Comparison of ENCODE assay signal across 15 cellular contexts in the genomic region with DNA sequence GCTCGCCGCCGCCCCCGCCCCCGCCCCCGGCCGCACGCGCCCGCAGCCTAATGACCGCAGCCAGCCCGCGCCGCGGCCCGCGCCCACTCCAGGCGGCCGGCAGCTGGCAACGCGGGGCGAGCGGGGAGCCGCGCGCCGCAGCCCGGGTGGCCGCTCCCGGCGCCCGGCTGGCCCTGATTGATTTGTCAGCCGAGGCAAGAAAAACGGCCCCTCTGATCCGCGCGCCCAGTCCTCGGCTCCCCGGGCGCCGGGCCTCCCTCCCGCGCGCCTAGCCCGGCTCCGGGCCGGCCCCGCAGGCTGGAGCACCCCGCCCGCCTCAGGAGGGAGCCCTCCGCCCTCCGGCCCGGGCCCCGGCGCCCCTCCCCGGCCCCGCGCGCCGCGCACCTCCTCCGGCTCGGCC. TPM values are rescaled to one million over a fixed set of nuclear protein-coding genes. Genes with fewer than 3 reads are reported as not detected.
DNase-seq lines count a peak whose midpoint lies in the region; ATAC-seq and TF ChIP-seq lines count a peak whose summit lies in the region.
"Had no signal": no experiment of that assay in that cellular context is flagged by ENCODE, and none has a peak within 500 bp of the region (broad histone marks: within the 10 kb centered on the region; RNA-seq: fewer than 3 reads in every experiment).

No MANE protein-coding gene starts in this region.

- H2AK5ac ChIP-seq in trophoblast cell (ENCODE audit: low read length): no peak overlapping the region

- H3K79me1 ChIP-seq in trophoblast cell (ENCODE audit: low read length): no peaks in the 10 kb centered on the region

- no peak for TF ChIP-seq POLR2A in breast epithelium (IDR thresholded peaks at IDR 0.05)

- no peaks in the 10 kb centered on the region for H3K36me3 ChIP-seq in H7 (replicated peaks; ENCODE audit: control insufficient read depth, insufficient read depth, low read length)
- H3K36me3 ChIP-seq in breast epithelium: no peaks in the 10 kb centered on the region
- no peaks in the 10 kb centered on the region for H3K36me3 ChIP-seq in trophoblast cell (ENCODE audit: control insufficient read depth in 1 of 2, insufficient read depth in 2 of 2, low read length in 2 of 2)
- H3K36me3 ChIP-seq: tibial nerve had no signal

- H3K4me1 ChIP-seq in breast epithelium (peaks cover 0 to 8% of the 10 kb centered on the region in 2 donors), trophoblast cell (ENCODE audit: control insufficient read depth in 1 of 2, insufficient read depth in 2 of 2, low read length in 2 of 2) (peaks cover 0 to 4% of the 10 kb centered on the region in 2 experiments)

- no peak overlapping the region for H3K9ac ChIP-seq in trophoblast cell (ENCODE audit: low read length)

- DNase-seq in NCI-H1417 (lab: John Stamatoyannopoulos, UW) (peak in 2 of 3 experiments; percentile 58 to 70), NCI-H1417 treated with DMSO at 0.1 percent for 48 hours (lab: John Stamatoyannopoulos, UW) (no peak), H7 (peak; percentile 83), breast epithelium (ENCODE audit: low spot score in 2 of 2) (no peak), trophoblast cell (peak in 1 of 2 donors; percentile 37), Kasumi-1 (lab: John Stamatoyannopoulos, UW) (no peak), HuH-7 (ENCODE audit: low spot score) (no peak)
- DNase-seq: activated T-cell treated with anti-CD3 and anti-CD28 coated beads, Interleukin-2, amount 50 U/mL, for 1 hour; amygdala; effector CD8-positive, alpha-beta T cell; left cardiac atrium; NCI-H187 treated with DMSO at 0.1 percent for 48 hours had no signal

- H3K18ac ChIP-seq in trophoblast cell (ENCODE audit: low read length): no peak overlapping the region

- no peaks in the 10 kb centered on the region for H3K79me2 ChIP-seq in trophoblast cell (ENCODE audit: control insufficient read depth, insufficient read depth, low read length, poor library complexity)

- no peak for TF ChIP-seq CTCF in breast epithelium (IDR thresholded peaks at IDR 0.05)

- H3K4me3 ChIP-seq in H7 (ENCODE audit: insufficient read depth, low read depth, low read length): no peak overlapping the region
- H3K4me3 ChIP-seq in breast epithelium: peak overlapping the region in 2 of 3 donors; percentile 26 to 62
- no peak overlapping the region for H3K4me3 ChIP-seq in trophoblast cell (ENCODE audit: low read depth, low read length)
- H3K4me3 ChIP-seq: SK-N-MC had no signal

- H3K14ac ChIP-seq in trophoblast cell (ENCODE audit: low read length): no peak overlapping the region

- peak overlapping the region; percentile 55 for H3K4me2 ChIP-seq in trophoblast cell (ENCODE audit: low read length)

- intact Hi-C loops in breast epithelium (cut with DNase I; ENCODE audit: low total_unique reads): no loop called here

- H3K23ac ChIP-seq in trophoblast cell (ENCODE audit: low read length): no peak overlapping the region

- ATAC-seq in GM18517 (IDR thresholded peaks at IDR 0.05; ENCODE audit: unreplicated experiment): no peak

- no peak overlapping the region for H2BK5ac ChIP-seq in trophoblast cell (ENCODE audit: low read depth, low read length, poor library complexity)

- no peak overlapping the region for H4K12ac ChIP-seq in trophoblast cell (ENCODE audit: low read depth, low read length)

- H3K9me3 ChIP-seq in breast epithelium (no peaks in the 10 kb centered on the region), trophoblast cell (ENCODE audit: insufficient read depth, low read depth, low read length) (peaks cover 10% of the 10 kb centered on the region)
- H3K9me3 ChIP-seq: tibial nerve had no signal

- H2AFZ ChIP-seq in trophoblast cell (ENCODE audit: insufficient read depth, low read length, poor library complexity): no peak overlapping the region

- WGBS in trophoblast cell (ENCODE audit: extremely low coverage, insufficient coverage, insufficient read length): no CpG with 5 or more reads among the region's 63 CpGs

- H3K4ac ChIP-seq in trophoblast cell (ENCODE audit: low read depth, low read length): no peak overlapping the region

- H3K27me3 ChIP-seq in H7 (ENCODE audit: control insufficient read depth, insufficient read depth, low read length) (peaks cover 93% of the 10 kb centered on the region), breast epithelium (peaks cover 4 to 87% of the 10 kb centered on the region in 2 donors), trophoblast cell (ENCODE audit: insufficient read depth, low read length) (peaks cover 85% of the 10 kb centered on the region)

- no peak overlapping the region for H4K8ac ChIP-seq in trophoblast cell (ENCODE audit: low read depth, low read length)

- H2BK120ac ChIP-seq in trophoblast cell (ENCODE audit: insufficient read depth, low read length, poor library complexity): no peak overlapping the region

- no peak overlapping the region for H2BK12ac ChIP-seq in trophoblast cell (ENCODE audit: low read length)

- H4K91ac ChIP-seq in trophoblast cell (ENCODE audit: low read depth, low read length): no peak overlapping the region

- H3K27ac ChIP-seq in breast epithelium (no peak overlapping the region), trophoblast cell (ENCODE audit: low read depth, low read length) (no peak overlapping the region)
- H3K27ac ChIP-seq: SK-N-MC, tibial nerve had no signal

RNA-seq across cellular contexts. Expression of a gene that starts 11.9 kb away (rescaled TPM):
- 0.33 and 0.87 TPM in 2 replicates for total RNA-seq in H7 (2014; rRNA removed; shearing (Covaris generic))
- not detected for total RNA-seq in breast epithelium
- polyA plus RNA-seq in trophoblast cell (2013): 0.21 and 0.32 TPM in 2 replicates
- total RNA-seq: tibial nerve had no signal

Comparison
In these comparisons a context has a peak if more than half of its experiments do, and no peak if none do; other contexts are left out.
1. DNase-seq: peak in NCI-H1417 (2 of 3) and H7 (single experiment); none in NCI-H1417 treated with DMSO at 0.1 percent for 48 hours (single experiment), breast epithelium (0 of 2), Kasumi-1 (0 of 2) and HuH-7 (single experiment).
2. H3K4me3 ChIP-seq: peak in breast epithelium (2 of 3); none in H7 (single experiment) and trophoblast cell (single experiment).